ENCODE assay signal across 13 cellular contexts in the genomic region with DNA sequence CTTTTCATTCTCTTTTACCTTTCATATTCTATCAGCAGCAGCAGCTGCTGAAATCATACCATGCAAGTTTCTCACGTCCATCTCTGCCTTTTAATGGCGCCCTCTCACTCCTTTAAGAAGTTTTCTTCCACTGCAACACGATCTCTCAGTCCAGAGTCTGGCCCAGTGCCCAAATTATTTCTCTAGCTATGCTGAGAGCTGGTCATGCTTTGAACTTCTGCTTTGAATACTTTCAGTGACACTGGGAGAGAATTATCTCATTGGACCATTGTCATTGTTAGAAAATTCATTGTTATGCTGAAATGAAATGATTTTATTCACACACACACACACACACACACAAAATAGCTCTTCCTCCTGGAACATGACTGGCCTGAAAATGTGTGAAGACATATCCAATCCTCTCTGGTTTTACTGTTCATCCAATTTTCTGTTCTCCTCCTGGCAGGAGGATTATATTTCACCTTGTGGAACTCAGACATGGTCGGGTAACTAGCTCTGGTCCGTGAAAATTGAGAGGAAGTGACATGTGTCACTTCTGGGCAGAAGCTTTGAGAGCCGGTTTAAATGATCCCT. TPM values are rescaled to one million over a fixed set of nuclear protein-coding genes. Genes with fewer than 3 reads are reported as not detected.
A peak's percentile ranks its signal among the peaks of the same experiment; 100 is the strongest.
DNase-seq lines count a peak whose midpoint lies in the region; ATAC-seq and TF ChIP-seq lines count a peak whose summit lies in the region.
"Had no signal": no experiment of that assay in that cellular context is flagged by ENCODE, and none has a peak within 500 bp of the region (broad histone marks: within the 10 kb centered on the region; RNA-seq: fewer than 3 reads in every experiment).

No MANE protein-coding gene starts in this region.

- intact Hi-C loops in stomach (cut with DNase I; ENCODE audit: low total_unique reads) = no loop called here

- ATAC-seq in HG02884 (IDR thresholded peaks at IDR 0.05; ENCODE audit: unreplicated experiment) = no peak
- ATAC-seq: activated T-helper 17 cell treated with anti-CD3 and anti-CD28 coated beads, Interleukin-2, amount 50 U/mL, for 72 hours had no signal

- H3K36me3 ChIP-seq in brain microvascular endothelial cell (replicated peaks) = no peaks in the 10 kb centered on the region
- no peaks in the 10 kb centered on the region for H3K36me3 ChIP-seq in stomach
- H3K36me3 ChIP-seq: prostate gland had no signal

- in situ Hi-C loops in brain microvascular endothelial cell (cut with HindIII; ENCODE audit: low pct_ligation_motif_present, low sequenced_read_pairs) = no loop called here

- H3K27ac ChIP-seq in brain microvascular endothelial cell (no peak overlapping the region), stomach (peak overlapping the region in 2 of 5 donors; percentile 92 to 96)

- TF ChIP-seq EP300 in stomach (IDR thresholded peaks at IDR 0.05) = no peak

- no peak for TF ChIP-seq POLR2A in stomach (IDR thresholded peaks at IDR 0.05)

- H3K4me3 ChIP-seq in brain microvascular endothelial cell (ENCODE audit: low read depth, low read length) = no peak overlapping the region
- no peak overlapping the region for H3K4me3 ChIP-seq in stomach

- peaks cover 0 to 7% (median 3%) of the 10 kb centered on the region in 4 donors for H3K9me3 ChIP-seq in stomach
- H3K9me3 ChIP-seq: A549, prostate gland had no signal

- WGBS in stomach, 5 donors = 49 to 67% (median 64%) methylated on average over 6 of the region's 6 CpGs

- H3K4me1 ChIP-seq in stomach = peaks cover 0 to 27% (median 13%) of the 10 kb centered on the region in 4 donors
- H3K4me1 ChIP-seq: prostate gland had no signal

- no peak for TF ChIP-seq CTCF in brain microvascular endothelial cell (IDR thresholded peaks at IDR 0.05; ENCODE audit: low read depth, low read length, missing control alignments)
- no peak for TF ChIP-seq CTCF in stomach (IDR thresholded peaks at IDR 0.05)

- H3K27me3 ChIP-seq in brain microvascular endothelial cell (replicated peaks) (no peaks in the 10 kb centered on the region), stomach (no peaks in the 10 kb centered on the region)

- DNase-seq in NCI-H2196 (lab: John Stamatoyannopoulos, UW; ENCODE audit: unreplicated experiment) (peak; percentile 2), NCI-H2196 treated with DMSO at 0.1 percent for 48 hours (lab: John Stamatoyannopoulos, UW; ENCODE audit: unreplicated experiment) (no peak), M059J (ENCODE audit: low read depth) (peak; percentile 10), brain microvascular endothelial cell (peak; percentile 20), pons (ENCODE audit: low spot score) (peak; percentile 23), NCI-H774 (lab: John Stamatoyannopoulos, UW) (no peak), stomach (no peak)
- DNase-seq: islet precursor cell, NCI-H1092 had no signal

RNA-seq across cellular contexts. Expression of a gene that starts 1.3 kb away (rescaled TPM):
- 61.6 and 184 TPM in 2 replicates for total RNA-seq in M059J (2014; rRNA removed; shearing (Covaris generic))
- 100 to 1,000 TPM; 109 to 367 (median 223) TPM for total RNA-seq in stomach
- 100 to 1,000 TPM in 2 of 3 donors, 10 to 100 TPM in 1; 77.6 to 195 (median 133) TPM for polyA plus RNA-seq in stomach

Comparison
In these comparisons a context has a peak if more than half of its experiments do, and no peak if none do; other contexts are left out.
1. DNase-seq: peak in NCI-H2196 (single experiment), M059J (single experiment), brain microvascular endothelial cell (single experiment) and pons (single experiment); none in NCI-H2196 treated with DMSO at 0.1 percent for 48 hours (single experiment), NCI-H774 (single experiment) and stomach (single experiment).